ENCODE assay signal across 20 cellular contexts in genomic region chr2:200342235-200342634, GRCh38. TPM values are rescaled to one million over a fixed set of nuclear protein-coding genes. Genes with fewer than 3 reads are reported as not detected.
DNase-seq lines count a peak whose midpoint lies in the region; ATAC-seq, FAIRE-seq and TF ChIP-seq lines count a peak whose summit lies in the region.
"Had no signal": no experiment of that assay in that cellular context is flagged by ENCODE, and none has a peak within 500 bp of the region (broad histone marks: within the 10 kb centered on the region; RNA-seq: fewer than 3 reads in every experiment).

No MANE protein-coding gene starts in this region.

- H3K4me3 ChIP-seq in H1 (ENCODE audit: extremely low read depth in 1 of 4, insufficient read depth in 2 of 4, low read depth in 3 of 4, low read length in 4 of 4) (no peak overlapping the region), smooth muscle cell (no peak overlapping the region)
- H3K4me3 ChIP-seq: BLaER1 had no signal

- no peak overlapping the region for H4K5ac ChIP-seq in H1 (ENCODE audit: insufficient read length, low read depth, low read length)

- H3K4me1 Mint-ChIP-seq in Calu3 (ENCODE audit: low read depth, unreplicated experiment), result peaks cover 73% of the 10 kb centered on the region
- H3K4me1 Mint-ChIP-seq in WTC11, result peaks cover 68% of the 10 kb centered on the region
- H3K4me1 Mint-ChIP-seq: CD4-positive, alpha-beta memory T cell; IgD-negative memory B cell had no signal

- H2BK5ac ChIP-seq in H1 (ENCODE audit: low read depth, low read length), result no peak overlapping the region

- no peak overlapping the region for H2BK15ac ChIP-seq in H1 (ENCODE audit: low read length)

- H3K9me3 Mint-ChIP-seq in Calu3 (ENCODE audit: low read depth, unreplicated experiment) (no peaks in the 10 kb centered on the region), WTC11 (peaks cover 8% of the 10 kb centered on the region)
- H3K9me3 Mint-ChIP-seq: IgD-negative memory B cell had no signal

- H3K36me3 ChIP-seq in H1 (ENCODE audit: control insufficient read depth in 2 of 4, insufficient read depth in 4 of 4, low read length in 3 of 4) (no peaks in the 10 kb centered on the region; a peak in 1 of 8 replicates), smooth muscle cell (ENCODE audit: low read depth) (no peaks in the 10 kb centered on the region)

- DNase-seq in Calu3 (no peak), WTC11 (ENCODE audit: low spot score) (no peak), H1 (ENCODE audit: low read depth in 1 of 2, low spot score in 2 of 2) (no peak), smooth muscle cell (lab: John Stamatoyannopoulos, UW; ENCODE audit: unreplicated experiment) (no peak), COLO668 (lab: John Stamatoyannopoulos, UW; ENCODE audit: unreplicated experiment) (no peak), GM12891 (ENCODE audit: insufficient read length, low spot score) (no peak)
- DNase-seq: 8988T; CD4-positive, alpha-beta memory T cell; DMS153; DMS79; GDM1; HCEC 1CT; KBM-7 had no signal

- no peak for TF ChIP-seq CTCF in Calu3 (IDR thresholded peaks at IDR 0.05; ENCODE audit: unreplicated experiment)
- TF ChIP-seq CTCF in WTC11 (IDR thresholded peaks at IDR 0.05), result no peak
- no peak for TF ChIP-seq CTCF in H1 (IDR thresholded peaks at IDR 0.05; ENCODE audit: control extremely low read depth in 1 of 3, insufficient read depth in 1 of 3, low read depth in 1 of 3, low read length in 3 of 3)
- no peak for TF ChIP-seq CTCF in smooth muscle cell (IDR thresholded peaks at IDR 0.05; ENCODE audit: borderline replicate concordance, insufficient read depth, poor library complexity, severe bottlenecking)

- H3K4ac ChIP-seq in H1 (replicated peaks; ENCODE audit: insufficient read length, low read depth, low read length), result no peak overlapping the region

- no peak overlapping the region for H3K18ac ChIP-seq in H1 (ENCODE audit: extremely low read depth, low read length)

- H2BK20ac ChIP-seq in H1 (ENCODE audit: low read length), result no peak overlapping the region

- no TSS peak for BruUV-seq in Calu3 (replicated peaks; lab: Mats Ljungman, UMichigan)

- no peak overlapping the region for H3K4me3 Mint-ChIP-seq in Calu3 (ENCODE audit: low read depth, unreplicated experiment)
- H3K4me3 Mint-ChIP-seq in WTC11, result no peak overlapping the region
- H3K4me3 Mint-ChIP-seq: CD4-positive, alpha-beta memory T cell; IgD-negative memory B cell had no signal

- POLR2A ChIA-PET in WTC11 (lab: Charles Lee), result no interaction called here
- POLR2A ChIA-PET in H1 (lab: Charles Lee; ENCODE audit: partially characterized antibody), result interaction anchor here (0.6 to 1.3 kb wide), 2 partner anchors 9 to 16 kb away, joined by 3 read pairs; no protein-coding TSS in a partner anchor

- H3K23me2 ChIP-seq in H1 (ENCODE audit: low read depth, low read length), result no peaks in the 10 kb centered on the region

- H3K79me1 ChIP-seq in H1 (ENCODE audit: low read depth, low read length), result 0 out of 2 replicates have a peak, but pooled peaks cover 4% of the 10 kb centered on the region

- CTCF ChIA-PET in Calu3 (lab: Charles Lee), result no interaction called here
- CTCF ChIA-PET in WTC11 (lab: Charles Lee), result interaction anchor here (0.9 kb wide), 1 partner anchor 141 kb away, joined by 4 read pairs; no protein-coding TSS in a partner anchor
- CTCF ChIA-PET in H1 (lab: Charles Lee; ENCODE audit: partially characterized antibody), result interaction anchor here (0.9 to 1.1 kb wide), 3 partner anchors 10 to 141 kb away, joined by 3 read pairs; no protein-coding TSS in a partner anchor

- intact Hi-C loops in Calu3 (cut with micrococcal nuclease; ENCODE audit: unreplicated experiment), result no loop called here

- H3K27me3 ChIP-seq in H1 (replicated peaks in 1 of 4; ENCODE audit: control insufficient read depth in 3 of 4, extremely low read depth in 1 of 4, insufficient read depth in 3 of 4, low read length in 3 of 4) (no peaks in the 10 kb centered on the region), smooth muscle cell (ENCODE audit: low read depth) (no peaks in the 10 kb centered on the region)
- H3K27me3 ChIP-seq: BLaER1 had no signal

- no peak overlapping the region for H2BK120ac ChIP-seq in H1 (replicated peaks; ENCODE audit: low read depth, low read length)

- H3K27ac ChIP-seq in H1 (ENCODE audit: low read depth, low read length) (no peak overlapping the region), smooth muscle cell (ENCODE audit: low read depth) (peak overlapping the region; percentile 45)
- H3K27ac ChIP-seq: BLaER1, HL-60 had no signal

- H2AFZ ChIP-seq in H1 (ENCODE audit: low read length) (no peak overlapping the region), smooth muscle cell (ENCODE audit: low read depth) (no peak overlapping the region)

- no peak for TF ChIP-seq EP300 in H1 (IDR thresholded peaks at IDR 0.05; ENCODE audit: borderline replicate concordance in 1 of 2, low read depth in 2 of 2, low read length in 2 of 2)

- no peak overlapping the region for H4K8ac ChIP-seq in H1 (ENCODE audit: extremely low read depth, insufficient read depth, low read length)

- H3K9ac ChIP-seq in H1 (replicated peaks in 1 of 4; ENCODE audit: extremely low read depth in 1 of 4, low read depth in 3 of 4, low read length in 3 of 4), result no peak overlapping the region
- no peak overlapping the region for H3K9ac ChIP-seq in smooth muscle cell (ENCODE audit: low read depth)
- H3K9ac ChIP-seq: BLaER1 had no signal

- FAIRE-seq in H1 (lab: Jason Lieb, UNC) (no peak), GM12891 (lab: Jason Lieb, UNC) (no peak)
- FAIRE-seq: H54 had no signal

- 84% methylated on average over 2 of the region's 2 CpGs; no CpG with 5 or more reads in 1 of the 2 experiments for WGBS in H1 (ENCODE audit: extremely low coverage in 1 of 2, insufficient coverage in 1 of 2, insufficient read length in 1 of 2, insufficient replicate concordance in 2 of 2, low coverage in 1 of 2, low lambda C conversion rate in 2 of 2, missing lambda C conversion rate in 1 of 2), 2 experiments
- 76% methylated on average over 2 of the region's 2 CpGs for WGBS in smooth muscle cell (ENCODE audit: low lambda C conversion rate)

- H3K36me3 Mint-ChIP-seq in Calu3 (ENCODE audit: insufficient read depth, unreplicated experiment), result peaks cover 38% of the 10 kb centered on the region
- H3K36me3 Mint-ChIP-seq in WTC11, result peaks cover 29% of the 10 kb centered on the region
- H3K36me3 Mint-ChIP-seq: CD14-positive monocyte; CD4-positive, alpha-beta memory T cell had no signal

- no peak overlapping the region for H2AK5ac ChIP-seq in H1 (ENCODE audit: low read depth, low read length)

- H3F3A ChIP-seq in smooth muscle cell (ENCODE audit: low read depth), result peaks cover 17% of the 10 kb centered on the region

- no peak overlapping the region for H3K56ac ChIP-seq in H1 (replicated peaks; ENCODE audit: insufficient read length, low read depth, low read length)

- no peak overlapping the region for H3K23ac ChIP-seq in H1 (ENCODE audit: insufficient read length)

- TF ChIP-seq POLR2A in H1 (IDR thresholded peaks at IDR 0.05; ENCODE audit: control extremely low read depth in 1 of 2, low read depth in 2 of 2, low read length in 2 of 2) (no peak), GM12891 (IDR thresholded peaks at IDR 0.05; ENCODE audit: low read depth, low read length) (no peak)

- H3K4me2 ChIP-seq in H1 (ENCODE audit: insufficient read depth in 1 of 2, low read depth in 2 of 2, low read length in 2 of 2) (no peak overlapping the region), smooth muscle cell (no peak overlapping the region)
- H3K4me2 ChIP-seq: BLaER1 had no signal

- no peaks in the 10 kb centered on the region for H3K9me3 ChIP-seq in H1 (ENCODE audit: insufficient read depth in 2 of 2, low read depth in 1 of 2, low read length in 1 of 2)
- no peaks in the 10 kb centered on the region for H3K9me3 ChIP-seq in smooth muscle cell (replicated peaks; ENCODE audit: low read depth)

- H3K27ac Mint-ChIP-seq in Calu3 (ENCODE audit: unreplicated experiment), result peak overlapping the region; percentile 36
- peak overlapping the region; percentile 53; the same call in 1 of the 2 replicates for H3K27ac Mint-ChIP-seq in WTC11
- H3K27ac Mint-ChIP-seq: CD4-positive, alpha-beta memory T cell; IgD-negative memory B cell had no signal

- no peak overlapping the region for H4K91ac ChIP-seq in H1 (replicated peaks; ENCODE audit: insufficient read length, low read length)

- H3K14ac ChIP-seq in H1 (ENCODE audit: insufficient read length), result no peak overlapping the region

- TF ChIP-seq RAD21 in H1 (IDR thresholded peaks at IDR 0.05 in 1 of 2, conservative IDR thresholded peaks at IDR 0.05 in 1 of 2; ENCODE audit: low read depth in 2 of 2, low read length in 2 of 2), result no peak

- H3K27me3 Mint-ChIP-seq in Calu3 (ENCODE audit: unreplicated experiment) (no peaks in the 10 kb centered on the region), WTC11 (ENCODE audit: low read depth) (no peaks in the 10 kb centered on the region)

- H3K4me1 ChIP-seq in H1 (replicated peaks in 1 of 4; ENCODE audit: control insufficient read depth in 3 of 4, insufficient read depth in 4 of 4, low read length in 3 of 4) (peaks cover 4 to 12% (median 7%) of the 10 kb centered on the region in 4 experiments; a peak in 5 of 7 replicates), smooth muscle cell (ENCODE audit: low read depth) (peaks cover 35% of the 10 kb centered on the region)
- H3K4me1 ChIP-seq: BLaER1 had no signal

- H3K79me2 ChIP-seq in H1 (ENCODE audit: control insufficient read depth in 1 of 2, insufficient read depth in 2 of 2, low read length in 2 of 2) (peaks cover 0 to 97% of the 10 kb centered on the region in 2 experiments; a peak in 3 of 4 replicates), smooth muscle cell (ENCODE audit: low read depth) (peaks cover 98% of the 10 kb centered on the region)

- peak overlapping the region; percentile 22; the same call in 1 of the 2 replicates for H2BK12ac ChIP-seq in H1 (ENCODE audit: low read depth, low read length)

- ATAC-seq in WTC11 (peak; percentile 49), HG03039 (IDR thresholded peaks at IDR 0.05; ENCODE audit: unreplicated experiment) (no peak), GM18868 (IDR thresholded peaks at IDR 0.05; ENCODE audit: unreplicated experiment) (no peak)

- no peaks in the 10 kb centered on the region for H4K20me1 ChIP-seq in H1 (replicated peaks in 1 of 2; ENCODE audit: control insufficient read depth in 1 of 2, insufficient read depth in 2 of 2, low read length in 2 of 2)
- H4K20me1 ChIP-seq in smooth muscle cell (ENCODE audit: low read depth), result peaks cover 93% of the 10 kb centered on the region
- H4K20me1 ChIP-seq: BLaER1 had no signal

RNA-seq across cellular contexts. Expression of gene SPATS2L, which starts 35.7 kb away (rescaled TPM):
- total RNA-seq in Calu3 (2022) (378 and 497 TPM in 2 replicates), WTC11 (2021) (103 to 112 TPM (median 111 TPM) in 3 replicates), smooth muscle cell (314 and 356 TPM in 2 replicates)
- total RNA-seq in H1 (2021; fragmentation: NEBNext Ultra II Directional; extraction: Animal tissue kit (Norgen Biotek cat#: 25700)), result 177 and 189 TPM in 2 replicates
- polyA plus RNA-seq in H1 (2011; rRNA removed) (55.3 and 67.3 TPM in 2 replicates), smooth muscle cell (394 and 432 TPM in 2 replicates)
- polyA plus RNA-seq in H1 (2011; cell fraction: cytosol; rRNA removed), result 93.6 TPM
- polyA plus RNA-seq in H1 (2011; cell fraction: nucleus; rRNA removed), result 196 TPM
- 106 to 126 TPM (median 119 TPM) in 4 replicates for polyA plus RNA-seq in H1 (2012, experiment 1 of 2)
- polyA plus RNA-seq in H1 (2012, experiment 2 of 2), result 30.9 TPM
- 376 TPM for polyA plus RNA-seq in H1 (2013, experiment 1 of 2)
- polyA plus RNA-seq in H1 (2013, experiment 2 of 2), result 381 TPM
- 116 and 136 TPM in 2 replicates for polyA minus RNA-seq in H1 (2011; rRNA and poly(A)+ RNA removed)
- 78.2 TPM for polyA minus RNA-seq in H1 (2011; cell fraction: cytosol; rRNA and poly(A)+ RNA removed)
- polyA minus RNA-seq in H1 (2011; cell fraction: nucleus; rRNA and poly(A)+ RNA removed), result 202 TPM
- 26.1 TPM for polyA plus RNA-seq in GM12891 (2012; ENCODE audit: low read depth, missing spikeins)
